Comparison of ENCODE assay signal across 23 cellular contexts in the genomic region with DNA sequence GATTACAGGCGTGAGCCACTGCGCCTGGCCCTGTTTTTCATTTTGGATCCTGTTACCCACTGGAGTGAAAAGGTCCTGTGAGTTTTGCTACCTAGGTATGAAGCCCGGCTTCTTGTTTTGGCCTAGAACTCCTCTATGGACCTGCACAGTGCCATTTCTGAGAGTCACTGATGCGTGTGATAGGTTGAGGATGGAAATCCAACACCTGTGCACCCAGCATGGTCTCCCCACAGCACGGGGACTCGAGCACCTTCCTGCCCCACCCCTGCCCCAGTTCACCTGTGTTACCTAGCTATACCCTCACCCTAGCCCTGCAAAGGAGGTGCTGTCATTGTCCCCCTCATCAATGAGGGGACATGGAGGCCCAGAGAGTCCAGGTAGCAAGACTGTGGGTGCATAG. TPM values are rescaled to one million over a fixed set of nuclear protein-coding genes. Genes with fewer than 3 reads are reported as not detected.
"Had no signal": no experiment of that assay in that cellular context is flagged by ENCODE, and none has a peak within 500 bp of the region (broad histone marks: within the 10 kb centered on the region; RNA-seq: fewer than 3 reads in every experiment).

No MANE protein-coding gene starts in this region.

- FAIRE-seq: islet of Langerhans had no signal

- H3K36me3 Mint-ChIP-seq: activated naive CD8-positive, alpha-beta T cell treated with anti-CD3 and anti-CD28 coated beads for 36 hours; natural killer cell treated with Interleukin-12 subunit alpha and Interleukin-12 subunit beta and Interleukin-15 and Interleukin-18, amount 100 ng/mL, for 72 hours had no signal

- H3K9me3 Mint-ChIP-seq: activated naive CD8-positive, alpha-beta T cell treated with anti-CD3 and anti-CD28 coated beads for 36 hours; natural killer cell treated with Interleukin-12 subunit alpha and Interleukin-12 subunit beta and Interleukin-15 and Interleukin-18, amount 100 ng/mL, for 72 hours; T-helper 1 cell treated with Interleukin-12 subunit alpha and Interleukin-12 subunit beta and Interleukin-4 antibody, amounts not matched to agents 30 μg/mL and 1 μg/mL, for 36 hours; WTC11 had no signal

- H3K4me3 Mint-ChIP-seq: activated naive CD8-positive, alpha-beta T cell treated with anti-CD3 and anti-CD28 coated beads for 36 hours; natural killer cell treated with Interleukin-12 subunit alpha and Interleukin-12 subunit beta and Interleukin-15 and Interleukin-18, amount 100 ng/mL, for 72 hours; T-helper 1 cell treated with Interleukin-12 subunit alpha and Interleukin-12 subunit beta and Interleukin-4 antibody, amounts not matched to agents 30 μg/mL and 1 μg/mL, for 36 hours; WTC11 had no signal

- H3K9me3 ChIP-seq: heart left ventricle, lower lobe of right lung, neutrophil, ovary, psoas muscle, right atrium auricular region, spleen, thyroid gland had no signal

- H3K4me1 ChIP-seq: lower lobe of right lung had no signal

- H3K27ac Mint-ChIP-seq: activated naive CD8-positive, alpha-beta T cell treated with anti-CD3 and anti-CD28 coated beads for 36 hours; natural killer cell treated with Interleukin-12 subunit alpha and Interleukin-12 subunit beta and Interleukin-15 and Interleukin-18, amount 100 ng/mL, for 72 hours; T-helper 1 cell treated with Interleukin-12 subunit alpha and Interleukin-12 subunit beta and Interleukin-4 antibody, amounts not matched to agents 30 μg/mL and 1 μg/mL, for 36 hours had no signal

- H3K4me3 ChIP-seq: heart left ventricle, ovary, psoas muscle, right atrium auricular region, spleen, thyroid gland had no signal

- H3K27me3 ChIP-seq: ovary, right atrium auricular region, thyroid gland had no signal

- DNase-seq: activated CD4-positive, alpha-beta T cell treated with anti-CD3 and anti-CD28 coated beads for 4 hours; activated CD4-positive, alpha-beta T cell treated with anti-CD3 and anti-CD28 coated beads, Interleukin-2, amount 50 U/mL, for 48 hours; activated naive CD4-positive, alpha-beta T cell treated with Interleukin-2 at 50 U/mL for 16 hours; activated naive CD8-positive, alpha-beta T cell treated with anti-CD3 and anti-CD28 coated beads for 36 hours; activated T-cell treated with anti-CD3 and anti-CD28 coated beads, Interleukin-2, amount 50 U/mL, for 48 hours; cerebellar nuclear complex; left cardiac atrium; lower lobe of right lung; ovary; psoas muscle; spleen; stimulated activated CD4-positive, alpha-beta T cell treated with anti-CD3 and anti-CD28 coated beads, Interleukin-4, amount 100 ng/mL, for 24 hours; stimulated activated naive CD4-positive, alpha-beta T cell treated with Interleukin-2 at 50 U/mL for 16 hours; T1000; thyroid gland had no signal

- H3K36me3 ChIP-seq: lower lobe of right lung, neutrophil, ovary, right atrium auricular region, spleen, thyroid gland had no signal

- ATAC-seq: heart left ventricle; left cardiac atrium; lower lobe of right lung; natural killer cell treated with Interleukin-12 subunit alpha and Interleukin-12 subunit beta and Interleukin-15 and Interleukin-18, amount 100 ng/mL, for 72 hours; psoas muscle; WTC11 had no signal

- H3K27ac ChIP-seq: epithelial cell of prostate, lower lobe of right lung, neutrophil, ovary, psoas muscle, right atrium auricular region, spleen, thyroid gland had no signal

RNA-seq across cellular contexts. Expression of a gene that starts 5.1 kb away (rescaled TPM):
- total RNA-seq: natural killer cell treated with Interleukin-12 subunit alpha and Interleukin-12 subunit beta and Interleukin-15 and Interleukin-18, amount 100 ng/mL, for 72 hours had no signal
